1 cellular context compared by ENCODE assay signal in genomic region chr19:1237027-1237659, GRCh38.
TF ChIP-seq lines count a peak whose summit lies in the region.

No MANE protein-coding gene starts in this region.

TF ChIP-seq in GM12878, 131 proteins besides CTCF, POLR2A, EP300 and RAD21:
- no peak for TF ChIP-seq CEBPZ (IDR thresholded peaks at IDR 0.05; ENCODE audit: low read depth, low read length)
- peak; percentile 92 for TF ChIP-seq SUZ12 (IDR thresholded peaks at IDR 0.05; ENCODE audit: unreplicated experiment)
